Comparison of ENCODE assay signal across 26 cellular contexts in genomic region chr2:108931372-108931771, GRCh38. TPM values are rescaled to one million over a fixed set of nuclear protein-coding genes. Genes with fewer than 3 reads are reported as not detected.
"Had no signal": no experiment of that assay in that cellular context is flagged by ENCODE, and none has a peak within 500 bp of the region (broad histone marks: within the 10 kb centered on the region; RNA-seq: fewer than 3 reads in every experiment).

No MANE protein-coding gene starts in this region.

- DNase-seq: Karpas-422, KG1, MG63, NCI-H1092, NCI-H1105 treated with DMSO at 0.1 percent for 48 hours, NCI-H1417 treated with DMSO at 0.1 percent for 48 hours, NCI-H146, NCI-H187, NCI-H2029, NCI-H2081 treated with DMSO at 0.1 percent for 48 hours, NCI-H2171, NCI-H226, NCI-H446, NCI-H510A, NCI-H524 treated with DMSO at 0.1 percent for 48 hours, NCI-H69, NCI-H774, PC-3, SHP77, SK-N-SH had no signal

- H3K36me3 ChIP-seq: MG63 had no signal

- H3K27me3 ChIP-seq: MG63 had no signal

- FAIRE-seq: HTR-8/SVneo had no signal

- H3K4me3 ChIP-seq: MG63 had no signal

- H3K27ac ChIP-seq: HL-60, RWPE1 had no signal

- H3K9ac ChIP-seq: SK-N-SH had no signal

- H3K4me2 ChIP-seq: SK-N-SH had no signal

- ATAC-seq: Panc1, PC-3 had no signal

- H3K9me3 ChIP-seq: MG63, SK-N-SH had no signal

RNA-seq across cellular contexts. Expression of gene EDAR, which starts 57.6 kb away (rescaled TPM):
- total RNA-seq: OCI-LY7, SK-MEL-5 had no signal
- polyA plus RNA-seq: SK-N-SH had no signal
